ENCODE assay signal across 1 cellular context in the genomic region with DNA sequence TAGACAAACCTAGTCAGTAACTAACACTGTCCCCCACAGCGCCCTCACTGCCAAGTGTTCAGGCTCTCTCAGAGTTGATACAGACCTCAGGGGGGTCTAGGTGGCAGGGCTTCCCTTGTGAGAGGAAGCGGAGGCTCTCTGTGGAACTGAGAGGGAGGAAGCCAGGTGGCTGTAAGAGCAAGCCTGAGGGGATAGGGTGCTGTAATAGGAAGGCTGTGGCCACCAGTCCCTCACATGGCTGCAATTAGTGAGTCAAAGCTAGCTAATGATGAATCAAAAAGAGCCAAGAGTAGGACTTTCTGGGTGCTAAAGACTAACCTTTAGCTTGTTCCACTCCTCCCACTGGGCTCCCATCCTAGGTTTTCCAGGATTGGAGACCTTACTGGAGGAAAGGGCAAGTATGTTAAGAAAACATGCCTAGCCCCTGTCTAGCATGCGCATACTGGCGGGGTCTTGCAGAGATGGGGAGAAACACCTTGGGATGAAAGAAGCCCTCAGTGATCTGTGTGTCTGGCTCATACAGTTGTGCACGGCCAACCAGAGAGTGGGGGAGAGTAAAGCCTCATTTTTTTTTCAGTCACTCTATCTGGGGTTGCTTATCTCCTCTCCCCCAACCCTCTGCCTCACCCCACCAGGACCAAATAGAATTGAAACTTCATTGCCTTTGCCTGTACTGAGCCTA.
TF ChIP-seq lines count a peak whose summit lies in the region.

No MANE protein-coding gene starts in this region.

TF ChIP-seq in H1, 55 proteins besides CTCF, POLR2A, EP300 and RAD21 (continued from another document):
- TF ChIP-seq CHD7 (IDR thresholded peaks at IDR 0.05; ENCODE audit: insufficient replicate concordance, low read length) (no peak), KDM4A (IDR thresholded peaks at IDR 0.05; ENCODE audit: low read depth, low read length, severe bottlenecking) (no peak), SP1 (IDR thresholded peaks at IDR 0.05; ENCODE audit: low read depth, low read length) (no peak), BCL11A (IDR thresholded peaks at IDR 0.05; ENCODE audit: low read depth in 2 of 2, low read length in 2 of 2) (no peak), MAFK (IDR thresholded peaks at IDR 0.05; ENCODE audit: low read depth, low read length) (no peak), SIRT6 (IDR thresholded peaks at IDR 0.05; ENCODE audit: low read length) (no peak), RBBP5 (IDR thresholded peaks at IDR 0.05; ENCODE audit: borderline replicate concordance, low read depth, low read length) (no peak), SUZ12 (IDR thresholded peaks at IDR 0.05; ENCODE audit: low read length) (no peak)
